ENCODE assay signal across 8 cellular contexts in the genomic region with DNA sequence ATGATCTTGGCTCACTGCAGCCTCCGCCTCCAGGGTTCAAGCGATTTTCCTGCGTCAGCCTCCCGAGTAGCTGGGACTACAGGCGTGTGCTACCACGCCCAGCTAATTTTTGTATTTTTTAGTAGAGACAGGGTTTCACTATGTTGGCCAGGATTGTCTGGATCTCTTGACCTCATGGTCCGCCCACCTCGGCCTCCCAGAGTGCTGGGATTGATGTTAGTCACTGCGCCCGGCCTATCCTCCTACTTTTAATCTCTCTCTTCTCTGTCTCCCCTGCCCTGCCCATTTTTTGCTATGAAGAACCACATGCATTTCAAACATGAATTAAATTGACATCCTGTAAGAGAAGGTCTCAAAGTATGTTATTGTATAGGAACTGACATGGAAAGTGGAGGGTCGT.
DNase-seq lines count a peak whose midpoint lies in the region; ATAC-seq and TF ChIP-seq lines count a peak whose summit lies in the region.
"Not testable (repeated sequence)": the region's sequence is repeated elsewhere in the genome, so short reads cannot be mapped to it uniquely, and the experiment has no call there.

No MANE protein-coding gene starts in this region.

- H3K36me3 ChIP-seq in CD8-positive, alpha-beta memory T cell (ENCODE audit: insufficient read depth, low read length), result peaks cover 16% of the 10 kb centered on the region
- H3K36me3 ChIP-seq in heart left ventricle (peaks cover 0 to 21% (median 7%) of the 10 kb centered on the region in 9 donors), upper lobe of right lung (peaks cover 10% of the 10 kb centered on the region)
- H3K36me3 ChIP-seq in skeletal muscle tissue (ENCODE audit: control insufficient read depth in 3 of 3, insufficient read depth in 3 of 3, low read length in 3 of 3), result not testable (repeated sequence)

- not testable (repeated sequence) for DNase-seq in CD8-positive, alpha-beta memory T cell; activated T-cell treated with anti-CD3 and anti-CD28 coated beads, Interleukin-2, amount 50 U/mL, for 24 hours; immature natural killer cell; natural killer cell; upper lobe of right lung
- DNase-seq in heart left ventricle, result peak in 2 of 5 donors; percentile 30 to 42

- not testable (repeated sequence) for H3K4me3 ChIP-seq in CD8-positive, alpha-beta memory T cell (ENCODE audit: low read length); heart left ventricle; skeletal muscle tissue (ENCODE audit: low read length in 3 of 3); upper lobe of right lung

- peak overlapping the region; percentile 40 for H3K27ac ChIP-seq in CD8-positive, alpha-beta memory T cell (ENCODE audit: low read depth, low read length)
- peak overlapping the region in 11 of 12 donors; percentile 20 to 87 (median 70) for H3K27ac ChIP-seq in heart left ventricle
- peak overlapping the region; percentile 66 for H3K27ac ChIP-seq in skeletal muscle tissue (ENCODE audit: low read depth, low read length)
- peak overlapping the region; percentile 24 for H3K27ac ChIP-seq in upper lobe of right lung

- H3K27me3 ChIP-seq in CD8-positive, alpha-beta memory T cell (ENCODE audit: insufficient read depth, low read length, poor library complexity, severe bottlenecking); heart left ventricle; skeletal muscle tissue (ENCODE audit: control insufficient read depth in 3 of 3, insufficient read depth in 3 of 3, low read length in 3 of 3); upper lobe of right lung: not testable (repeated sequence)

- not testable (repeated sequence) for H3K9me3 Mint-ChIP-seq in CD8-positive, alpha-beta memory T cell; activated T-cell treated with anti-CD3 and anti-CD28 coated beads, Interleukin-2, amount 50 U/mL, for 24 hours; dendritic cell treated with granulocyte-macrophage colony-stimulating factor and Interleukin-4, amounts not matched to agents 40 ng/mL and 50 ng/mL, for 4 days; immature natural killer cell; natural killer cell

- H3K27me3 Mint-ChIP-seq in CD8-positive, alpha-beta memory T cell; activated T-cell treated with anti-CD3 and anti-CD28 coated beads, Interleukin-2, amount 50 U/mL, for 24 hours; dendritic cell treated with granulocyte-macrophage colony-stimulating factor and Interleukin-4, amounts not matched to agents 40 ng/mL and 50 ng/mL, for 4 days; natural killer cell (ENCODE audit: low read depth in 2 of 2): not testable (repeated sequence)
- peaks cover 4 to 12% (median 5%) of the 10 kb centered on the region in 3 donors for H3K27me3 Mint-ChIP-seq in immature natural killer cell (ENCODE audit: low read depth in 3 of 3)

- H3K9ac ChIP-seq in skeletal muscle tissue (ENCODE audit: low read depth in 1 of 3, low read length in 3 of 3), result not testable (repeated sequence)

- H3K4me1 ChIP-seq in CD8-positive, alpha-beta memory T cell (ENCODE audit: insufficient read depth, low read length), result peaks cover 25% of the 10 kb centered on the region
- H3K4me1 ChIP-seq in heart left ventricle (peaks cover 7 to 91% (median 68%) of the 10 kb centered on the region in 12 donors), skeletal muscle tissue (ENCODE audit: control insufficient read depth in 3 of 3, insufficient read depth in 3 of 3, low read length in 3 of 3) (peaks cover 17 to 25% (median 24%) of the 10 kb centered on the region in 3 donors), upper lobe of right lung (peaks cover 52% of the 10 kb centered on the region)

- ATAC-seq in heart left ventricle (peak in 1 of 4 donors; percentile 26), upper lobe of right lung (peak; percentile 27)
- not testable (repeated sequence) for ATAC-seq in natural killer cell

- H3K4me3 Mint-ChIP-seq in CD8-positive, alpha-beta memory T cell, result peak overlapping the region in 1 of 7 donors; percentile 8
- not testable (repeated sequence) for H3K4me3 Mint-ChIP-seq in activated T-cell treated with anti-CD3 and anti-CD28 coated beads, Interleukin-2, amount 50 U/mL, for 24 hours; dendritic cell treated with granulocyte-macrophage colony-stimulating factor and Interleukin-4, amounts not matched to agents 40 ng/mL and 50 ng/mL, for 4 days
- peak overlapping the region; percentile 60 to 83 (median 79) for H3K4me3 Mint-ChIP-seq in immature natural killer cell
- peak overlapping the region; percentile 83 for H3K4me3 Mint-ChIP-seq in natural killer cell

- peaks cover 73 to 77% (median 76%) of the 10 kb centered on the region in 3 donors for H3K4me1 Mint-ChIP-seq in CD8-positive, alpha-beta memory T cell
- H3K4me1 Mint-ChIP-seq in activated T-cell treated with anti-CD3 and anti-CD28 coated beads, Interleukin-2, amount 50 U/mL, for 24 hours (ENCODE audit: low read depth), result peaks cover 38% of the 10 kb centered on the region
- H3K4me1 Mint-ChIP-seq in dendritic cell treated with granulocyte-macrophage colony-stimulating factor and Interleukin-4, amounts not matched to agents 40 ng/mL and 50 ng/mL, for 4 days (ENCODE audit: low read depth), result peaks cover 62% of the 10 kb centered on the region
- H3K4me1 Mint-ChIP-seq in immature natural killer cell (peaks cover 98 to 100% of the 10 kb centered on the region in 2 donors), natural killer cell (peaks cover 92 to 96% of the 10 kb centered on the region in 2 donors)

- intact Hi-C loops in dendritic cell treated with granulocyte-macrophage colony-stimulating factor and Interleukin-4, amounts not matched to agents 40 ng/mL and 50 ng/mL, for 4 days (cut with micrococcal nuclease), result loop anchor here (5.0 to 10.0 kb wide), 3 partner anchors 33 to 466 kb away; no protein-coding TSS in a partner anchor
- intact Hi-C loops in heart left ventricle (cut with DNase I) (loop anchor here in 9 of 10 donors (5.0 to 10.0 kb wide), 9 partner anchors 33 to 1216 kb away; a partner anchor contains a TSS), natural killer cell (cut with micrococcal nuclease) (loop anchor here (1.0 to 10.0 kb wide), 5 partner anchors 48 to 473 kb away; a partner anchor contains a TSS)
- intact Hi-C loops in upper lobe of right lung (cut with DNase I), result not testable (repeated sequence)

- not testable (repeated sequence) for TF ChIP-seq CTCF in heart left ventricle (IDR thresholded peaks at IDR 0.05); natural killer cell (IDR thresholded peaks at IDR 0.05); upper lobe of right lung (IDR thresholded peaks at IDR 0.05)

- CTCF ChIA-PET in CD8-positive, alpha-beta memory T cell (lab: Charles Lee), result not testable (repeated sequence)

- 78 to 87% (median 79%) methylated on average over 11 of the region's 11 CpGs for WGBS in heart left ventricle, 4 donors

- H3K27ac Mint-ChIP-seq in CD8-positive, alpha-beta memory T cell, result peak overlapping the region; percentile 86 to 97 (median 95)
- peak overlapping the region; percentile 26 for H3K27ac Mint-ChIP-seq in activated T-cell treated with anti-CD3 and anti-CD28 coated beads, Interleukin-2, amount 50 U/mL, for 24 hours
- peak overlapping the region; percentile 79 for H3K27ac Mint-ChIP-seq in dendritic cell treated with granulocyte-macrophage colony-stimulating factor and Interleukin-4, amounts not matched to agents 40 ng/mL and 50 ng/mL, for 4 days
- H3K27ac Mint-ChIP-seq in immature natural killer cell (peak overlapping the region; percentile 96 to 99 (median 99)), natural killer cell (peak overlapping the region; percentile 94 to 98)

- peaks cover 17 to 48% (median 21%) of the 10 kb centered on the region in 3 donors for H3K36me3 Mint-ChIP-seq in CD8-positive, alpha-beta memory T cell
- peaks cover 34% of the 10 kb centered on the region for H3K36me3 Mint-ChIP-seq in activated T-cell treated with anti-CD3 and anti-CD28 coated beads, Interleukin-2, amount 50 U/mL, for 24 hours (ENCODE audit: low read depth)
- H3K36me3 Mint-ChIP-seq in dendritic cell treated with granulocyte-macrophage colony-stimulating factor and Interleukin-4, amounts not matched to agents 40 ng/mL and 50 ng/mL, for 4 days (ENCODE audit: low read depth), result peaks cover 76% of the 10 kb centered on the region
- peaks cover 12 to 33% (median 23%) of the 10 kb centered on the region in 3 donors for H3K36me3 Mint-ChIP-seq in immature natural killer cell
- not testable (repeated sequence) for H3K36me3 Mint-ChIP-seq in natural killer cell

- H3K9me3 ChIP-seq in CD8-positive, alpha-beta memory T cell (ENCODE audit: low read length); heart left ventricle; skeletal muscle tissue (ENCODE audit: control insufficient read depth in 3 of 3, low read length in 3 of 3); upper lobe of right lung: not testable (repeated sequence)

- TF ChIP-seq POLR2A in heart left ventricle (IDR thresholded peaks at IDR 0.05), result not testable (repeated sequence)

- POLR2A ChIA-PET in CD8-positive, alpha-beta memory T cell (lab: Charles Lee), result not testable (repeated sequence)

Comparison
In these comparisons a context has a peak if more than half of its experiments do, and no peak if none do; other contexts are left out.
1. H3K27ac Mint-ChIP-seq: peak in every context shown above with its lines; median percentile 99 in immature natural killer cell; 96 in natural killer cell; 95 in CD8-positive, alpha-beta memory T cell; 79 in dendritic cell treated with granulocyte-macrophage colony-stimulating factor and Interleukin-4, amounts not matched to agents 40 ng/mL and 50 ng/mL, for 4 days; 26 in activated T-cell treated with anti-CD3 and anti-CD28 coated beads, Interleukin-2, amount 50 U/mL, for 24 hours.